ENCODE assay signal across 8 cellular contexts in the genomic region with DNA sequence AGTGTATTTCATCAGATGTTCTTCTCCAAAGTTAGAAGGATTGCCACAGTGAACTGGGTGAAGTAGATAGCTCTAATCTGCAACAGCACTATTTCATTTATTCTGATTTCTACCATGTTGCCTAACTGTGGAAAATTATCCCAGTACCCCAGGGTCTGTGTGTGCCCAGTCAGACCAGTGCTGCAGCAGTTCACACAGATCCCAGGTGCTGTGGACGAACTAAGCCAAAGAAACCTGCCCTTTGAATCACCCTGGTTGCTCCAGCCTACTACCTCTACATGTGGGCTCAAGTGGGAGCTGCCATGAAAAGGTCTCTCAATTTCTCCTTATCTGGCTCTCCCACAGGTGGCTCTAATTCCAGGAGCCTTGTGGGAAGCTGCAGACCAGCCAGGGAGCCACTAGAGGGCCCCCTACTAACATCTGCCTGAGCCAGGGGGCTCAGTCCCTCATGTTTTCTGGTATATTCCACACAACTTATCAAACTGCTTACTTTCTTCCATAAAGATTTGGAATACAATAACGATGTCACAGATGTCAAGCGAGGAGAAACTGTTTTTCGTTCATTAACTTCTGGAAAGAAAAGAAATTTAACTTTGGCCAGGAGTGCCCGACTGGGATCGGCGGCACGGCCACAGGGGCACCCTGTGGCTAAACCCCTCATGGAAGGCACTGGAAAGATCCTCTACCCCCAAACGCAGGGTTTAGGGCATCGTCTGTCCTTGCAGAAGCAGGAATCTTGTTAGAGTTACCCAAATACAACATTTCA. TPM values are rescaled to one million over a fixed set of nuclear protein-coding genes. Genes with fewer than 3 reads are reported as not detected.
A peak's percentile ranks its signal among the peaks of the same experiment; 100 is the strongest.
DNase-seq lines count a peak whose midpoint lies in the region; ATAC-seq and TF ChIP-seq lines count a peak whose summit lies in the region.

No MANE protein-coding gene starts in this region.

- TF ChIP-seq CTCF in cardiac muscle cell (IDR thresholded peaks at IDR 0.05; ENCODE audit: low read depth, low read length) (peak; percentile 80), retinal pigment epithelial cell (conservative IDR thresholded peaks at IDR 0.05; ENCODE audit: low read depth, low read length) (peak; percentile 97)

- H3K27ac ChIP-seq in cardiac muscle cell: no peak overlapping the region

- intact Hi-C loops in activated T-helper 1 cell treated with anti-CD3 and anti-CD28 coated beads, Interleukin-12 subunit alpha, Interleukin-12 subunit beta, Interleukin-2, Interleukin-4 antibody, amounts not matched to agents 30 ng/mL and 10 ng/mL and 1 ng/mL, durations not matched to agents 14 hours and 24 hours and 36 hours (cut with micrococcal nuclease): loop anchor here (5.0 to 10.0 kb wide), 4 partner anchors 100 to 685 kb away; no protein-coding TSS in a partner anchor

- no peak overlapping the region for H3K4me3 Mint-ChIP-seq in activated T-helper 1 cell treated with anti-CD3 and anti-CD28 coated beads, Interleukin-12 subunit alpha, Interleukin-12 subunit beta, Interleukin-2, Interleukin-4 antibody, amounts not matched to agents 30 ng/mL and 10 ng/mL and 1 ng/mL, durations not matched to agents 14 hours and 24 hours and 36 hours

- no peaks in the 10 kb centered on the region for H3K9me3 Mint-ChIP-seq in activated T-helper 1 cell treated with anti-CD3 and anti-CD28 coated beads, Interleukin-12 subunit alpha, Interleukin-12 subunit beta, Interleukin-2, Interleukin-4 antibody, amounts not matched to agents 30 ng/mL and 10 ng/mL and 1 ng/mL, durations not matched to agents 14 hours and 24 hours and 36 hours

- H3K36me3 ChIP-seq in NT2/D1 (ENCODE audit: insufficient read depth, insufficient read length, low read length) (no peaks in the 10 kb centered on the region), cardiac muscle cell (no peaks in the 10 kb centered on the region)

- H3K27me3 ChIP-seq in NT2/D1 (ENCODE audit: insufficient read depth, insufficient read length) (no peaks in the 10 kb centered on the region), cardiac muscle cell (peaks cover 3% of the 10 kb centered on the region)

- H3K9ac ChIP-seq in NT2/D1 (ENCODE audit: insufficient read length, low read depth): no peak overlapping the region

- no peaks in the 10 kb centered on the region for H3K4me1 ChIP-seq in NT2/D1 (ENCODE audit: insufficient read depth, insufficient read length)
- H3K4me1 ChIP-seq in cardiac muscle cell (ENCODE audit: low read depth): no peaks in the 10 kb centered on the region

- H3K27me3 Mint-ChIP-seq in activated T-helper 1 cell treated with anti-CD3 and anti-CD28 coated beads, Interleukin-12 subunit alpha, Interleukin-12 subunit beta, Interleukin-2, Interleukin-4 antibody, amounts not matched to agents 30 ng/mL and 10 ng/mL and 1 ng/mL, durations not matched to agents 14 hours and 24 hours and 36 hours (ENCODE audit: insufficient read depth): peaks cover 16% of the 10 kb centered on the region

- H3K36me3 Mint-ChIP-seq in activated T-helper 1 cell treated with anti-CD3 and anti-CD28 coated beads, Interleukin-12 subunit alpha, Interleukin-12 subunit beta, Interleukin-2, Interleukin-4 antibody, amounts not matched to agents 30 ng/mL and 10 ng/mL and 1 ng/mL, durations not matched to agents 14 hours and 24 hours and 36 hours (ENCODE audit: low read depth): no peaks in the 10 kb centered on the region

- peaks cover 49% of the 10 kb centered on the region for H3K4me1 Mint-ChIP-seq in activated T-helper 1 cell treated with anti-CD3 and anti-CD28 coated beads, Interleukin-12 subunit alpha, Interleukin-12 subunit beta, Interleukin-2, Interleukin-4 antibody, amounts not matched to agents 30 ng/mL and 10 ng/mL and 1 ng/mL, durations not matched to agents 14 hours and 24 hours and 36 hours (ENCODE audit: low read depth)

- no peak overlapping the region for H3K27ac Mint-ChIP-seq in activated T-helper 1 cell treated with anti-CD3 and anti-CD28 coated beads, Interleukin-12 subunit alpha, Interleukin-12 subunit beta, Interleukin-2, Interleukin-4 antibody, amounts not matched to agents 30 ng/mL and 10 ng/mL and 1 ng/mL, durations not matched to agents 14 hours and 24 hours and 36 hours

- H3K9me3 ChIP-seq in NT2/D1 (ENCODE audit: insufficient read depth, low read length) (no peaks in the 10 kb centered on the region), cardiac muscle cell (ENCODE audit: low read depth) (no peaks in the 10 kb centered on the region)

- DNase-seq in EH (ENCODE audit: low read depth) (peak; percentile 17), NT2/D1 (ENCODE audit: low read depth, low spot score) (peak; percentile 51), cardiac muscle cell (ENCODE audit: low read depth in 1 of 2, low spot score in 1 of 2) (peak; percentile 52 to 70), retinal pigment epithelial cell (ENCODE audit: low read depth) (no peak), globus pallidus (ENCODE audit: low spot score) (no peak)
- peak; percentile 15 for DNase-seq in activated T-helper 1 cell treated with anti-CD3 and anti-CD28 coated beads, Interleukin-12 subunit alpha, Interleukin-12 subunit beta, Interleukin-2, Interleukin-4 antibody, amounts not matched to agents 30 ng/mL and 10 ng/mL and 1 ng/mL, durations not matched to agents 14 hours and 24 hours and 36 hours (ENCODE audit: low spot score)

- peak; percentile 63 for ATAC-seq in HG02759 (IDR thresholded peaks at IDR 0.05; ENCODE audit: unreplicated experiment)
- ATAC-seq in HG02970 (IDR thresholded peaks at IDR 0.05; ENCODE audit: low FRiP score, unreplicated experiment): no peak

- no peak overlapping the region for H3K4me3 ChIP-seq in NT2/D1 (ENCODE audit: insufficient read length, low read depth)
- no peak overlapping the region for H3K4me3 ChIP-seq in cardiac muscle cell
- H3K4me3 ChIP-seq in retinal pigment epithelial cell (ENCODE audit: low read length): no peak overlapping the region

RNA-seq across cellular contexts. Expression of a gene that starts 31.6 kb away (rescaled TPM):
- 1.1 and 1.2 TPM in 2 replicates for total RNA-seq in activated T-helper 1 cell treated with anti-CD3 and anti-CD28 coated beads, Interleukin-12 subunit alpha, Interleukin-12 subunit beta, Interleukin-2, Interleukin-4 antibody, amounts not matched to agents 30 ng/mL and 10 ng/mL and 1 ng/mL, durations not matched to agents 14 hours and 24 hours and 36 hours
- not detected in 2 replicates for total RNA-seq in cardiac muscle cell
- 0.24 TPM in 1 of 2 replicates, not detected in the other for polyA plus RNA-seq in cardiac muscle cell

Comparison
In these comparisons a context has a peak if more than half of its experiments do, and no peak if none do; other contexts are left out.
1. DNase-seq: peak in EH (single experiment), NT2/D1 (single experiment), activated T-helper 1 cell treated with anti-CD3 and anti-CD28 coated beads, Interleukin-12 subunit alpha, Interleukin-12 subunit beta, Interleukin-2, Interleukin-4 antibody, amounts not matched to agents 30 ng/mL and 10 ng/mL and 1 ng/mL, durations not matched to agents 14 hours and 24 hours and 36 hours (single experiment) and cardiac muscle cell (2 of 2); none in retinal pigment epithelial cell (single experiment) and globus pallidus (single experiment).